Comparison of ENCODE assay signal across 21 cellular contexts in genomic region chr14:24327303-24327702, GRCh38. TPM values are rescaled to one million over a fixed set of nuclear protein-coding genes. Genes with fewer than 3 reads are reported as not detected.
DNase-seq lines count a peak whose midpoint lies in the region; ATAC-seq and TF ChIP-seq lines count a peak whose summit lies in the region.
"Had no signal": no experiment of that assay in that cellular context is flagged by ENCODE, and none has a peak within 500 bp of the region (broad histone marks: within the 10 kb centered on the region; RNA-seq: fewer than 3 reads in every experiment).

No MANE protein-coding gene starts in this region.

- no peak for TF ChIP-seq CTCF in CD14-positive monocyte (IDR thresholded peaks at IDR 0.05)

- H3K4me3 Mint-ChIP-seq in CD14-positive monocyte (peak overlapping the region; percentile 55 to 78), memory B cell (no peak overlapping the region)
- H3K4me3 Mint-ChIP-seq in activated T-cell treated with anti-CD3 and anti-CD28 coated beads, Interleukin-2, amount 50 U/mL, for 72 hours = no peak overlapping the region
- H3K4me3 Mint-ChIP-seq: activated B cell treated with CpG ODN at 0.5 μM for 24 hours, T-cell had no signal

- H3K27ac Mint-ChIP-seq in CD14-positive monocyte (peak overlapping the region; percentile 84 to 96 (median 91)), memory B cell (peak overlapping the region; percentile 17)
- no peak overlapping the region for H3K27ac Mint-ChIP-seq in activated T-cell treated with anti-CD3 and anti-CD28 coated beads, Interleukin-2, amount 50 U/mL, for 72 hours
- H3K27ac Mint-ChIP-seq: activated B cell treated with CpG ODN at 0.5 μM for 24 hours had no signal

- DNase-seq in CD14-positive monocyte (ENCODE audit: low spot score) (no peak), GDM1 (lab: John Stamatoyannopoulos, UW) (peak; percentile 56), SKM-1 treated with dmso at 0.1 percent for 144 hours (lab: John Stamatoyannopoulos, UW; ENCODE audit: unreplicated experiment) (peak; percentile 74), memory B cell (ENCODE audit: low spot score in 2 of 2) (no peak), germinal center (ENCODE audit: low spot score) (no peak), NCI-H446 (lab: John Stamatoyannopoulos, UW) (no peak)
- DNase-seq in stimulated activated CD4-positive, alpha-beta T cell treated with anti-CD3 and anti-CD28 coated beads, Interleukin-4, amount 100 ng/mL, for 24 hours = no peak
- DNase-seq in activated T-cell treated with anti-CD3 and anti-CD28 coated beads, Interleukin-2, amount 50 U/mL, for 72 hours = no peak
- DNase-seq: activated B cell treated with CpG ODN at 0.5 μM for 24 hours; activated effector memory CD4-positive, alpha-beta T cell treated with Interleukin-2 at 50 U/mL for 16 hours; DMS153; GOT3; IMR-90; NCI-H1105 treated with DMSO at 0.1 percent for 48 hours; NCI-H748 treated with DMSO at 0.1 percent for 48 hours; stimulated activated CD4-positive, alpha-beta T cell treated with anti-CD3 and anti-CD28 coated beads, Interleukin-12 subunit alpha, Interleukin-12 subunit beta, amount 100 ng/mL, for 4 hours; stimulated activated naive CD4-positive, alpha-beta T cell treated with Interleukin-2 at 50 U/mL for 16 hours had no signal

- H3K9me3 Mint-ChIP-seq in CD14-positive monocyte (peaks cover 0 to 2% (median 0%) of the 10 kb centered on the region in 7 donors), memory B cell (no peaks in the 10 kb centered on the region)
- H3K9me3 Mint-ChIP-seq in activated T-cell treated with anti-CD3 and anti-CD28 coated beads, Interleukin-2, amount 50 U/mL, for 72 hours = no peaks in the 10 kb centered on the region
- H3K9me3 Mint-ChIP-seq: activated B cell treated with CpG ODN at 0.5 μM for 24 hours, T-cell had no signal

- peaks cover 6 to 11% of the 10 kb centered on the region in 2 donors for H3K36me3 Mint-ChIP-seq in CD14-positive monocyte
- no peaks in the 10 kb centered on the region for H3K36me3 Mint-ChIP-seq in memory B cell
- no peaks in the 10 kb centered on the region for H3K36me3 Mint-ChIP-seq in activated T-cell treated with anti-CD3 and anti-CD28 coated beads, Interleukin-2, amount 50 U/mL, for 72 hours (ENCODE audit: insufficient read depth in 2 of 2)
- H3K36me3 Mint-ChIP-seq: T-cell had no signal

- ATAC-seq in memory B cell (ENCODE audit: low read depth) = no peak
- no peak for ATAC-seq in activated T-cell treated with anti-CD3 and anti-CD28 coated beads, Interleukin-2, amount 50 U/mL, for 72 hours (replicated peaks in 1 of 2)
- ATAC-seq: gastrocnemius medialis, psoas muscle, T-cell had no signal

- H3K4me1 Mint-ChIP-seq in CD14-positive monocyte = peaks cover 65% of the 10 kb centered on the region
- peaks cover 14% of the 10 kb centered on the region for H3K4me1 Mint-ChIP-seq in memory B cell
- H3K4me1 Mint-ChIP-seq in activated T-cell treated with anti-CD3 and anti-CD28 coated beads, Interleukin-2, amount 50 U/mL, for 72 hours (ENCODE audit: low read depth) = peaks cover 28% of the 10 kb centered on the region

- intact Hi-C loops in CD14-positive monocyte (cut with micrococcal nuclease) = no loop called here

- peaks cover 2 to 19% (median 3%) of the 10 kb centered on the region in 3 donors for H3K27me3 Mint-ChIP-seq in CD14-positive monocyte (ENCODE audit: low read depth in 3 of 3)
- H3K27me3 Mint-ChIP-seq in memory B cell = peaks cover 11% of the 10 kb centered on the region
- H3K27me3 Mint-ChIP-seq in activated T-cell treated with anti-CD3 and anti-CD28 coated beads, Interleukin-2, amount 50 U/mL, for 72 hours (ENCODE audit: low read depth) = peaks cover 11% of the 10 kb centered on the region

RNA-seq across cellular contexts. Expression of gene ADCY4, which starts 7.6 kb away (rescaled TPM):
- polyA plus RNA-seq in CD14-positive monocyte = under 1 TPM; 0.69 to 0.70 TPM
- 1 to 10 TPM; 4.6 to 6.9 TPM for total RNA-seq in activated T-cell treated with anti-CD3 and anti-CD28 coated beads, Interleukin-2, amount 50 U/mL, for 72 hours
- total RNA-seq: IMR-90, RPMI7951 had no signal
- polyA plus RNA-seq: IMR-90 had no signal

RNA-seq across cellular contexts. Expression of gene RIPK3, which starts 12.5 kb away (rescaled TPM):
- polyA plus RNA-seq in CD14-positive monocyte = 10 to 100 TPM; 11.7 to 11.8 TPM
- 10 to 100 TPM; 11.0 to 18.6 TPM for total RNA-seq in activated T-cell treated with anti-CD3 and anti-CD28 coated beads, Interleukin-2, amount 50 U/mL, for 72 hours
- total RNA-seq: IMR-90 had no signal

RNA-seq across cellular contexts. Expression of gene LTB4R, which starts 16.0 kb away (rescaled TPM):
- 10 to 100 TPM; 51.5 to 87.3 TPM for polyA plus RNA-seq in CD14-positive monocyte
- total RNA-seq in activated T-cell treated with anti-CD3 and anti-CD28 coated beads, Interleukin-2, amount 50 U/mL, for 72 hours = 10 to 100 TPM; 27.1 to 28.5 TPM

RNA-seq across cellular contexts. Expression of gene LTB4R2, which starts 17.4 kb away (rescaled TPM):
- 1 to 10 TPM; 2.7 to 2.9 TPM for polyA plus RNA-seq in CD14-positive monocyte
- 10 to 100 TPM; 21.5 to 23.4 TPM for total RNA-seq in activated T-cell treated with anti-CD3 and anti-CD28 coated beads, Interleukin-2, amount 50 U/mL, for 72 hours

RNA-seq across cellular contexts. Expression of gene CIDEB, which starts 19.5 kb away (rescaled TPM):
- polyA plus RNA-seq in CD14-positive monocyte = 10 to 100 TPM; 36.4 to 63.8 TPM
- 10 to 100 TPM; 11.6 to 12.9 TPM for total RNA-seq in activated T-cell treated with anti-CD3 and anti-CD28 coated beads, Interleukin-2, amount 50 U/mL, for 72 hours
- total RNA-seq: RPMI7951 had no signal

Comparison
In these comparisons a context has a peak if more than half of its experiments do, and no peak if none do; other contexts are left out.
1. DNase-seq: peak in GDM1 (single experiment) and SKM-1 treated with dmso at 0.1 percent for 144 hours (single experiment); none in CD14-positive monocyte (single experiment), memory B cell (0 of 2), stimulated activated CD4-positive, alpha-beta T cell treated with anti-CD3 and anti-CD28 coated beads, Interleukin-4, amount 100 ng/mL, for 24 hours (single experiment), activated T-cell treated with anti-CD3 and anti-CD28 coated beads, Interleukin-2, amount 50 U/mL, for 72 hours (0 of 2), germinal center (single experiment) and NCI-H446 (0 of 2).
2. H3K4me3 Mint-ChIP-seq: peak in CD14-positive monocyte (2 of 2); none in memory B cell (single experiment) and activated T-cell treated with anti-CD3 and anti-CD28 coated beads, Interleukin-2, amount 50 U/mL, for 72 hours (0 of 2).